Comparison of ENCODE assay signal across 1 cellular context in genomic region chr13:112873851-112874750, GRCh38.
A peak's percentile ranks its signal among the peaks of the same experiment; 100 is the strongest.
TF ChIP-seq lines count a peak whose summit lies in the region.

No MANE protein-coding gene starts in this region.

TF ChIP-seq in HEK293, 187 proteins besides CTCF, POLR2A, EP300 and RAD21 (continued from another document):
- TF ChIP-seq PRDM4 (tag by site-specific recombination; IDR thresholded peaks at IDR 0.05), result peak; percentile 59; the same call in 1 of the 2 replicates
- peak; percentile 72; the same call in 1 of the 2 replicates for TF ChIP-seq SCRT1 (tag by site-specific recombination; IDR thresholded peaks at IDR 0.05; ENCODE audit: borderline replicate concordance)
- TF ChIP-seq ZNF404 (tag by site-specific recombination; IDR thresholded peaks at IDR 0.05), result no peak
- TF ChIP-seq KLF9 (tag by site-specific recombination; IDR thresholded peaks at IDR 0.05; ENCODE audit: low read depth), result no peak
- TF ChIP-seq ZNF148 (tag by site-specific recombination; IDR thresholded peaks at IDR 0.05; ENCODE audit: borderline replicate concordance), result no peak
- no peak for TF ChIP-seq OSR2 (tag by site-specific recombination; IDR thresholded peaks at IDR 0.05)
- TF ChIP-seq ZFHX2 (tag by site-specific recombination; conservative IDR thresholded peaks at IDR 0.05), result no peak
- TF ChIP-seq GFI1B (tag by site-specific recombination; IDR thresholded peaks at IDR 0.05), result no peak
- no peak for TF ChIP-seq ATF2 (tag by site-specific recombination; IDR thresholded peaks at IDR 0.05; ENCODE audit: low read depth)
- TF ChIP-seq SP7 (tag by site-specific recombination; IDR thresholded peaks at IDR 0.05), result no peak
- TF ChIP-seq ZNF548 (tag by site-specific recombination; IDR thresholded peaks at IDR 0.05), result no peak
- TF ChIP-seq ZNF223 (tag by site-specific recombination; IDR thresholded peaks at IDR 0.05), result no peak
- TF ChIP-seq HIC1 (tag by site-specific recombination; IDR thresholded peaks at IDR 0.05), result no peak
- TF ChIP-seq SETDB1 (IDR thresholded peaks at IDR 0.05; ENCODE audit: insufficient read length, low read length), result no peak
- TF ChIP-seq ZNF133 (tag by site-specific recombination; IDR thresholded peaks at IDR 0.05), result no peak
- TF ChIP-seq ZNF654 (tag by site-specific recombination; IDR thresholded peaks at IDR 0.05; ENCODE audit: low read depth), result peak; percentile 60
- TF ChIP-seq ZNF132 (tag by site-specific recombination; IDR thresholded peaks at IDR 0.05; ENCODE audit: borderline replicate concordance), result no peak
- TF ChIP-seq ZNF423 (tag by site-specific recombination; IDR thresholded peaks at IDR 0.05), result no peak
- peak; percentile 92 for TF ChIP-seq SCRT2 (tag by site-specific recombination; IDR thresholded peaks at IDR 0.05)
- TF ChIP-seq EGR2 (tag by site-specific recombination; IDR thresholded peaks at IDR 0.05; ENCODE audit: low read depth), result peak; percentile 13; the same call in 1 of the 2 replicates
- TF ChIP-seq ZNF610 (tag by site-specific recombination; IDR thresholded peaks at IDR 0.05; ENCODE audit: borderline replicate concordance), result no peak
- no peak for TF ChIP-seq ZFP3 (tag by site-specific recombination; IDR thresholded peaks at IDR 0.05; ENCODE audit: low read depth)
- TF ChIP-seq ZBTB17 (tag by site-specific recombination; IDR thresholded peaks at IDR 0.05), result no peak
- no peak for TF ChIP-seq KLF16 (tag by site-specific recombination; IDR thresholded peaks at IDR 0.05)
- no peak for TF ChIP-seq ZBTB26 (tag by site-specific recombination; optimal IDR thresholded peaks at IDR 0.05)
- no peak for TF ChIP-seq ZNF530 (tag by site-specific recombination; IDR thresholded peaks at IDR 0.05; ENCODE audit: low read depth)
- TF ChIP-seq ZBTB8A (tag by site-specific recombination; IDR thresholded peaks at IDR 0.05), result peak; percentile 22; the same call in 1 of the 2 replicates
- no peak for TF ChIP-seq ZNF169 (tag by site-specific recombination; IDR thresholded peaks at IDR 0.05)
